Comparison of ENCODE assay signal across 9 cellular contexts in the genomic region with DNA sequence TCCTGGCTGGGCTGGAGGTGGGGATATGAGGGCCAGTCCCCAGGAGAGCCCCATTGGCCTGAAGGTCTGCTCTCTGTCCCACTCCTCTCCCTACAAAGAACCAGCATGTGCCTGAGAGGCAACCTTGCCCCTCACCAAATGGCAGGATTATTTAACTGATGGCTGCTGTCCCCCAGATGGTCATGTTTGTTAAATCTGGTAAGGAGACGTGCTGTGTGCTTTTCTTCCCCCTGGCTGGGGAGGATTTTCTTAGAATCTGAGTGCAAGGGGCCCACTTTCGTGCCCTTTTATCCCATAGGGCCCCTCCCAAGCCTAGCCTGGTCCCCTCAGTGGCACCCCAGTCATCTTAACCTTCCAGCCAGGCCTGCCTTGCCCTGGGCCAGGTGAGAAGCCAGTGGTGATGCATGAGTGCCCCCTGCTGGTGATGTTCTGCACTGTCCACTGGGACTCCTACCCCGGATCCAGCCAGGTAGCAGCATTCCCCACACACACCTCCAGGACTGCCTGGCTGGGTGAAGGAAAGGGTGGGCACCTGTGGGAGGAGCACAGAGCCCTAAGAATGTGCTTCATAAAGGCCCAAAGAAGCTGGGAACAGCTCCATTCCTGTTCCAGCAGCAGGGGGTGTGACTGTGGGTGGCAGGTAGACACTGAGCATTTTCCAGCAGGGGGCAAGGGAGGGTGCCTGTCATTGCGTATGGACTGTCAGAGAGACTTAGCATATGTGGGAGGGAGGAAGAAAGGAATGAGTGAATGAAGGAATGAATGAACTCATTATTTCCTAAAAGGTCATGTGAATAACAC. TPM values are rescaled to one million over a fixed set of nuclear protein-coding genes. Genes with fewer than 3 reads are reported as not detected.
A peak's percentile ranks its signal among the peaks of the same experiment; 100 is the strongest.
DNase-seq lines count a peak whose midpoint lies in the region; ATAC-seq and TF ChIP-seq lines count a peak whose summit lies in the region.
"Had no signal": no experiment of that assay in that cellular context is flagged by ENCODE, and none has a peak within 500 bp of the region (broad histone marks: within the 10 kb centered on the region; RNA-seq: fewer than 3 reads in every experiment).

No MANE protein-coding gene starts in this region.

- H3K27me3 Mint-ChIP-seq in osteocyte (ENCODE audit: unreplicated experiment), result peaks cover 25% of the 10 kb centered on the region

- intact Hi-C loops in Panc1 (cut with micrococcal nuclease; ENCODE audit: unreplicated experiment), result loop anchor here (2.0 kb wide), 1 partner anchor 140 kb away; no protein-coding TSS in a partner anchor

- peak; percentile 70 for DNase-seq in COLO668 (lab: John Stamatoyannopoulos, UW; ENCODE audit: unreplicated experiment)
- peak; percentile 33 for DNase-seq in Panc1 (ENCODE audit: low read depth, low spot score)
- DNase-seq in activated T-helper 1 cell treated with Interleukin-2 at 50 U/mL for 16 hours (ENCODE audit: low read depth), result peak; percentile 64
- DNase-seq in foreskin fibroblast, result peak; percentile 31 to 77
- DNase-seq in osteocyte (ENCODE audit: extremely low spot score, unreplicated experiment), result peak; percentile 92
- peak; percentile 54 to 81 for DNase-seq in tibial nerve (ENCODE audit: low spot score in 2 of 2)

- no TSS peak for BruUV-seq in Panc1 (replicated peaks; lab: Mats Ljungman, UMichigan)

- no peaks in the 10 kb centered on the region for H3K27me3 ChIP-seq in Panc1 (ENCODE audit: control insufficient read depth, insufficient read depth, low read length)
- peaks cover 0 to 50% of the 10 kb centered on the region in 2 donors for H3K27me3 ChIP-seq in tibial nerve

- H3K9me3 Mint-ChIP-seq in osteocyte (ENCODE audit: unreplicated experiment), result no peaks in the 10 kb centered on the region
- H3K9me3 Mint-ChIP-seq: T-helper 1 cell treated with Interleukin-12 subunit alpha and Interleukin-12 subunit beta and Interleukin-4 antibody, amounts not matched to agents 30 μg/mL and 1 μg/mL, for 36 hours had no signal

- TF ChIP-seq CTCF in Panc1 (IDR thresholded peaks at IDR 0.05) (peak; percentile 91), foreskin fibroblast (IDR thresholded peaks at IDR 0.05; ENCODE audit: low read depth, low read length) (peak; percentile 97), osteocyte (IDR thresholded peaks at IDR 0.05) (peak; percentile 96), tibial nerve (IDR thresholded peaks at IDR 0.05) (peak; percentile 62 to 91 (median 82))

- peak overlapping the region; percentile 66 for H3K27ac ChIP-seq in Panc1 (ENCODE audit: low read length)
- H3K27ac ChIP-seq in tibial nerve, result no peak overlapping the region

- no peak overlapping the region for H3K27ac Mint-ChIP-seq in osteocyte (ENCODE audit: unreplicated experiment)
- H3K27ac Mint-ChIP-seq: T-helper 1 cell treated with Interleukin-12 subunit alpha and Interleukin-12 subunit beta and Interleukin-4 antibody, amounts not matched to agents 30 μg/mL and 1 μg/mL, for 36 hours had no signal

- TF ChIP-seq POLR2A in tibial nerve (IDR thresholded peaks at IDR 0.05), result no peak

- WGBS in tibial nerve, 2 donors, result 36 to 52% methylated on average over 4 of the region's 4 CpGs

- no peaks in the 10 kb centered on the region for H3K36me3 ChIP-seq in Panc1 (ENCODE audit: control insufficient read depth, insufficient read depth, low read length)
- H3K36me3 ChIP-seq in tibial nerve, result no peaks in the 10 kb centered on the region

- H3K4me1 Mint-ChIP-seq in osteocyte (ENCODE audit: unreplicated experiment), result peaks cover 24% of the 10 kb centered on the region

- H3K4me1 ChIP-seq in Panc1 (ENCODE audit: control insufficient read depth, insufficient read depth, low read length) (peaks cover 19% of the 10 kb centered on the region), tibial nerve (no peaks in the 10 kb centered on the region)

- in situ Hi-C loops in Panc1 (cut with HindIII; ENCODE audit: low pct_unique_long_range_greater_than_20kb, low sequenced_read_pairs), result no loop called here

- no peaks in the 10 kb centered on the region for H3K36me3 Mint-ChIP-seq in osteocyte (ENCODE audit: unreplicated experiment)

- H3K9me3 ChIP-seq in Panc1 (ENCODE audit: control insufficient read depth, insufficient read depth, low read depth, low read length) (no peaks in the 10 kb centered on the region), tibial nerve (no peaks in the 10 kb centered on the region)

- ATAC-seq in HG03045 (IDR thresholded peaks at IDR 0.05; ENCODE audit: unreplicated experiment) (peak; percentile 62), Panc1 (peak; percentile 91), HG03039 (IDR thresholded peaks at IDR 0.05; ENCODE audit: unreplicated experiment) (no peak)

- no peak overlapping the region for H3K4me3 ChIP-seq in Panc1 (ENCODE audit: low read depth in 2 of 2, low read length in 2 of 2)
- H3K4me3 ChIP-seq in foreskin fibroblast (ENCODE audit: low read depth in 1 of 2, low read length in 2 of 2), result no peak overlapping the region
- no peak overlapping the region for H3K4me3 ChIP-seq in tibial nerve

- TF ChIP-seq EP300 in tibial nerve (IDR thresholded peaks at IDR 0.05), result no peak

- CTCF ChIA-PET in Panc1 (lab: Charles Lee), result interaction anchor here (0.6 to 1.1 kb wide), 3 partner anchors 135 to 601 kb away, joined by 4 to 6 read pairs (median 4); no protein-coding TSS in a partner anchor

- POLR2A ChIA-PET in Panc1 (lab: Charles Lee), result no interaction called here

- no peak overlapping the region for H3K4me3 Mint-ChIP-seq in osteocyte (ENCODE audit: unreplicated experiment)
- H3K4me3 Mint-ChIP-seq: T-helper 1 cell treated with Interleukin-12 subunit alpha and Interleukin-12 subunit beta and Interleukin-4 antibody, amounts not matched to agents 30 μg/mL and 1 μg/mL, for 36 hours had no signal

RNA-seq across cellular contexts. Expression of gene MFNG, which starts 28.9 kb away (rescaled TPM):
- total RNA-seq in Panc1 (2021; ENCODE audit: unreplicated experiment) (7.1 TPM), osteocyte (1.5 and 2.3 TPM in 2 replicates), tibial nerve (10 to 100 TPM; 11.7 to 24.9 (median 19.4) TPM)
- polyA plus RNA-seq in Panc1 (2012; ENCODE audit: insufficient read length), result 7.5 TPM

RNA-seq across cellular contexts. Expression of gene ELFN2, which starts 30.0 kb away (rescaled TPM):
- total RNA-seq in Panc1 (2021; ENCODE audit: unreplicated experiment), result 2.9 TPM
- polyA plus RNA-seq in Panc1 (2012; ENCODE audit: insufficient read length), result 3.9 TPM
- total RNA-seq in osteocyte, result 0.97 and 0.99 TPM in 2 replicates
- 1 to 10 TPM in 3 of 4 donors, under 1 TPM in 1; 0.30 to 4.4 (median 3.1) TPM for total RNA-seq in tibial nerve

Comparison
In these comparisons a context has a peak if more than half of its experiments do, and no peak if none do; other contexts are left out.
1. DNase-seq: peak in every context shown above with its lines; median percentile 92 in osteocyte; 70 in COLO668; 68 in tibial nerve; 64 in activated T-helper 1 cell treated with Interleukin-2 at 50 U/mL for 16 hours; 54 in foreskin fibroblast; 33 in Panc1.